Comparison of ENCODE assay signal across 19 cellular contexts in genomic region chr7:45702751-45703150, GRCh38.
DNase-seq lines count a peak whose midpoint lies in the region; ATAC-seq and TF ChIP-seq lines count a peak whose summit lies in the region.
"Had no signal": no experiment of that assay in that cellular context is flagged by ENCODE, and none has a peak within 500 bp of the region (broad histone marks: within the 10 kb centered on the region; RNA-seq: fewer than 3 reads in every experiment).

No MANE protein-coding gene starts in this region.

- H3K9ac ChIP-seq in neuronal stem cell (ENCODE audit: low read depth, low read length, poor library complexity), result no peak overlapping the region

- H3K27ac ChIP-seq in coronary artery, result no peak overlapping the region
- no peak overlapping the region for H3K27ac ChIP-seq in neuronal stem cell (replicated peaks; ENCODE audit: low read length)
- H3K27ac ChIP-seq in upper lobe of right lung, result no peak overlapping the region
- peak overlapping the region in 1 of 2 donors; percentile 18 for H3K27ac ChIP-seq in prostate gland
- H3K27ac ChIP-seq: RWPE1 had no signal

- no peak overlapping the region for H2BK12ac ChIP-seq in neuronal stem cell (ENCODE audit: low read length)

- no peak overlapping the region for H4K8ac ChIP-seq in neuronal stem cell (ENCODE audit: low read depth, low read length)

- TF ChIP-seq POLR2A in prostate gland (IDR thresholded peaks at IDR 0.05), result no peak

- no peak overlapping the region for H3K4me2 ChIP-seq in neuronal stem cell (ENCODE audit: insufficient read depth, low read length, poor library complexity, severe bottlenecking)
- H3K4me2 ChIP-seq: GM23338 had no signal

- H3K23ac ChIP-seq in neuronal stem cell (ENCODE audit: low read depth, low read length, poor library complexity), result peak overlapping the region; percentile 22

- no peaks in the 10 kb centered on the region for H3K27me3 ChIP-seq in neuronal stem cell (ENCODE audit: control insufficient read depth in 3 of 3, insufficient read depth in 3 of 3, low read depth in 1 of 3, low read length in 3 of 3)
- H3K27me3 ChIP-seq in upper lobe of right lung, result no peaks in the 10 kb centered on the region
- H3K27me3 ChIP-seq in prostate gland (replicated peaks; ENCODE audit: insufficient read depth), result no peaks in the 10 kb centered on the region

- DNase-seq in cardiac septum (ENCODE audit: low spot score) (peak; percentile 38), Right ventricle myocardium superior (no peak), coronary artery (ENCODE audit: low spot score) (peak; percentile 64), neuronal stem cell (ENCODE audit: low spot score) (no peak), upper lobe of right lung (peak; percentile 30), prostate gland (ENCODE audit: low spot score) (no peak), AG20443 (ENCODE audit: low spot score) (no peak)
- DNase-seq: AML-193, COR-L47, DMS153, EL, KBM-7, NCI-H1436, NCI-H2029, NCI-H2171 treated with DMSO at 0.1 percent for 48 hours, NCI-H510A, NCI-H774 had no signal

- intact Hi-C loops in cardiac septum (cut with DNase I), result no loop called here
- intact Hi-C loops in Right ventricle myocardium superior (cut with DNase I), result no loop called here
- intact Hi-C loops in upper lobe of right lung (cut with DNase I), result no loop called here
- intact Hi-C loops in prostate gland (cut with DNase I), result no loop called here

- H3K36me3 ChIP-seq in neuronal stem cell (replicated peaks in 1 of 2; ENCODE audit: control insufficient read depth in 2 of 2, insufficient read depth in 2 of 2, low read length in 2 of 2), result no peaks in the 10 kb centered on the region
- H3K36me3 ChIP-seq in upper lobe of right lung, result no peaks in the 10 kb centered on the region
- no peaks in the 10 kb centered on the region for H3K36me3 ChIP-seq in prostate gland

- H3K79me1 ChIP-seq in neuronal stem cell (ENCODE audit: low read depth, low read length), result peaks cover 2% of the 10 kb centered on the region

- H3K18ac ChIP-seq in neuronal stem cell (ENCODE audit: low read length), result no peak overlapping the region

- no peak overlapping the region for H2BK120ac ChIP-seq in neuronal stem cell (ENCODE audit: low read depth, low read length)

- H3K4me3 ChIP-seq in coronary artery, result no peak overlapping the region
- H3K4me3 ChIP-seq in neuronal stem cell (ENCODE audit: low read length in 2 of 2), result no peak overlapping the region
- H3K4me3 ChIP-seq in upper lobe of right lung, result no peak overlapping the region
- no peak overlapping the region for H3K4me3 ChIP-seq in prostate gland
- H3K4me3 ChIP-seq: GM23338 had no signal

- H2AFZ ChIP-seq in neuronal stem cell (ENCODE audit: low read length), result no peak overlapping the region
- H2AFZ ChIP-seq: GM23338 had no signal

- no peak overlapping the region for H3K14ac ChIP-seq in neuronal stem cell (ENCODE audit: low read length)

- TF ChIP-seq CTCF in coronary artery (IDR thresholded peaks at IDR 0.05) (no peak), upper lobe of right lung (IDR thresholded peaks at IDR 0.05) (no peak), prostate gland (IDR thresholded peaks at IDR 0.05) (no peak)

- H3K9me3 ChIP-seq in neuronal stem cell (replicated peaks in 1 of 2; ENCODE audit: control insufficient read depth in 2 of 2, insufficient read depth in 1 of 2, low read depth in 1 of 2, low read length in 2 of 2), result no peaks in the 10 kb centered on the region
- H3K9me3 ChIP-seq in upper lobe of right lung, result no peaks in the 10 kb centered on the region
- no peaks in the 10 kb centered on the region for H3K9me3 ChIP-seq in prostate gland

- H2AK5ac ChIP-seq in neuronal stem cell (ENCODE audit: low read depth, low read length), result no peak overlapping the region

- H2BK5ac ChIP-seq in neuronal stem cell (ENCODE audit: low read length), result no peak overlapping the region

- no CpG with 5 or more reads among the region's 5 CpGs for WGBS in neuronal stem cell (ENCODE audit: extremely low coverage in 2 of 2, insufficient read length in 2 of 2, insufficient replicate concordance in 1 of 2), 2 donors
- 98% methylated on average over 5 of the region's 5 CpGs for WGBS in prostate gland

- no peak overlapping the region for H2BK15ac ChIP-seq in neuronal stem cell (ENCODE audit: low read length)

- no peak overlapping the region for H3K4ac ChIP-seq in neuronal stem cell (ENCODE audit: low read length)

- no peak for ATAC-seq in Right ventricle myocardium superior (ENCODE audit: poor library complexity)
- no peak for ATAC-seq in upper lobe of right lung
- ATAC-seq: GM23338 had no signal

- H3K4me1 ChIP-seq in neuronal stem cell (ENCODE audit: control insufficient read depth in 2 of 2, insufficient read depth in 1 of 2, low read depth in 1 of 2, low read length in 2 of 2), result no peaks in the 10 kb centered on the region
- peaks cover 8% of the 10 kb centered on the region for H3K4me1 ChIP-seq in upper lobe of right lung
- no peaks in the 10 kb centered on the region for H3K4me1 ChIP-seq in prostate gland (replicated peaks)

- H4K91ac ChIP-seq in neuronal stem cell (ENCODE audit: low read depth, low read length, poor library complexity), result no peak overlapping the region

Comparison
In these comparisons a context has a peak if more than half of its experiments do, and no peak if none do; other contexts are left out.
1. DNase-seq: peak in cardiac septum (single experiment), coronary artery (single experiment) and upper lobe of right lung (single experiment); none in Right ventricle myocardium superior (single experiment), neuronal stem cell (single experiment), prostate gland (single experiment) and AG20443 (single experiment).